Comparison of ENCODE assay signal across 27 cellular contexts in genomic region chr10:52877453-52877852, GRCh38.
"Had no signal": no experiment of that assay in that cellular context is flagged by ENCODE, and none has a peak within 500 bp of the region (broad histone marks: within the 10 kb centered on the region; RNA-seq: fewer than 3 reads in every experiment).

No MANE protein-coding gene starts in this region.

- H3K27ac Mint-ChIP-seq: activated CD4-positive, alpha-beta T cell treated with anti-CD3 and anti-CD28 coated beads, Interleukin-2, amount 10 ng/mL, durations not matched to agents 7 days and 5 days; activated CD8-positive, alpha-beta memory T cell treated with anti-CD3 and anti-CD28 coated beads, Interleukin-2, amount 10 ng/mL, durations not matched to agents 7 days and 5 days; activated CD8-positive, alpha-beta T cell treated with anti-CD3 and anti-CD28 coated beads for 36 hours; activated naive CD8-positive, alpha-beta T cell treated with anti-CD3 and anti-CD28 coated beads, Interleukin-2, amount 50 U/mL, for 24 hours; endodermal cell; mesothelial cell of epicardium; naive thymus-derived CD8-positive, alpha-beta T cell; progenitor cell of endocrine pancreas had no signal

- H3K36me3 Mint-ChIP-seq: activated CD8-positive, alpha-beta memory T cell treated with anti-CD3 and anti-CD28 coated beads, Interleukin-2, amount 10 ng/mL, durations not matched to agents 7 days and 5 days; mesothelial cell of epicardium; naive thymus-derived CD8-positive, alpha-beta T cell had no signal

- ATAC-seq: activated CD8-positive, alpha-beta memory T cell treated with anti-CD3 and anti-CD28 coated beads, Interleukin-2, amount 10 ng/mL, durations not matched to agents 7 days and 5 days; activated CD8-positive, alpha-beta T cell treated with anti-CD3 and anti-CD28 coated beads for 36 hours; activated naive CD8-positive, alpha-beta T cell treated with anti-CD3 and anti-CD28 coated beads, Interleukin-2, amount 50 U/mL, for 24 hours; gastrocnemius medialis; naive thymus-derived CD8-positive, alpha-beta T cell had no signal

- H3K9me3 ChIP-seq: colonic mucosa, esophagus squamous epithelium, gastrocnemius medialis, thoracic aorta, upper lobe of left lung had no signal

- H3K9me3 Mint-ChIP-seq: activated CD4-positive, alpha-beta T cell treated with anti-CD3 and anti-CD28 coated beads, Interleukin-2, amount 10 ng/mL, durations not matched to agents 7 days and 5 days; activated CD8-positive, alpha-beta T cell treated with anti-CD3 and anti-CD28 coated beads for 36 hours; activated naive CD8-positive, alpha-beta T cell treated with anti-CD3 and anti-CD28 coated beads, Interleukin-2, amount 50 U/mL, for 24 hours; endodermal cell; mesothelial cell of epicardium had no signal

- H3K27ac ChIP-seq: brain microvascular endothelial cell, colonic mucosa, dorsolateral prefrontal cortex, esophagus squamous epithelium, gastrocnemius medialis, thoracic aorta, upper lobe of left lung, WERI-Rb-1 had no signal

- DNase-seq: activated CD4-positive, alpha-beta T cell treated with anti-CD3 and anti-CD28 coated beads, Interleukin-2, amount 10 ng/mL, durations not matched to agents 7 days and 5 days; activated CD4-positive, CD25-positive, alpha-beta regulatory T cell treated with anti-CD3 and anti-CD28 coated beads, Interleukin-2, amount 50 U/mL, for 72 hours; activated CD8-positive, alpha-beta memory T cell treated with anti-CD3 and anti-CD28 coated beads, Interleukin-2, amount 10 ng/mL, durations not matched to agents 7 days and 5 days; activated CD8-positive, alpha-beta T cell treated with anti-CD3 and anti-CD28 coated beads for 36 hours; activated effector memory CD4-positive, alpha-beta T cell treated with anti-CD3 and anti-CD28 coated beads, Interleukin-2, amount 50 U/mL, for 16 hours; activated naive CD4-positive, alpha-beta T cell treated with anti-CD3 and anti-CD28 coated beads, Interleukin-2, amount 50 U/mL, for 16 hours; activated naive CD8-positive, alpha-beta T cell treated with anti-CD3 and anti-CD28 coated beads, Interleukin-2, amount 50 U/mL, for 24 hours; activated T-cell treated with anti-CD3 and anti-CD28 coated beads for 4 hours; brain microvascular endothelial cell; colonic mucosa; dorsolateral prefrontal cortex; endodermal cell; esophagus squamous epithelium; gastrocnemius medialis; left cardiac atrium; naive thymus-derived CD8-positive, alpha-beta T cell; retina; stimulated activated CD4-positive, alpha-beta T cell treated with anti-CD3 and anti-CD28 coated beads, Interleukin-4, amount 100 ng/mL, for 24 hours; stimulated activated naive CD4-positive, alpha-beta T cell treated with Interleukin-2 at 50 U/mL for 16 hours; T1000; upper lobe of left lung; WERI-Rb-1 had no signal

- H3K27me3 Mint-ChIP-seq: activated CD4-positive, alpha-beta T cell treated with anti-CD3 and anti-CD28 coated beads, Interleukin-2, amount 10 ng/mL, durations not matched to agents 7 days and 5 days; activated CD8-positive, alpha-beta memory T cell treated with anti-CD3 and anti-CD28 coated beads, Interleukin-2, amount 10 ng/mL, durations not matched to agents 7 days and 5 days; activated CD8-positive, alpha-beta T cell treated with anti-CD3 and anti-CD28 coated beads for 36 hours; activated naive CD8-positive, alpha-beta T cell treated with anti-CD3 and anti-CD28 coated beads, Interleukin-2, amount 50 U/mL, for 24 hours; central memory CD8-positive, alpha-beta T cell; progenitor cell of endocrine pancreas had no signal

- H3K4me1 ChIP-seq: colonic mucosa, gastrocnemius medialis, upper lobe of left lung had no signal

- H3K4me1 Mint-ChIP-seq: activated CD4-positive, alpha-beta T cell treated with anti-CD3 and anti-CD28 coated beads, Interleukin-2, amount 10 ng/mL, durations not matched to agents 7 days and 5 days; activated CD8-positive, alpha-beta memory T cell treated with anti-CD3 and anti-CD28 coated beads, Interleukin-2, amount 10 ng/mL, durations not matched to agents 7 days and 5 days; activated naive CD8-positive, alpha-beta T cell treated with anti-CD3 and anti-CD28 coated beads, Interleukin-2, amount 50 U/mL, for 24 hours; central memory CD8-positive, alpha-beta T cell; naive thymus-derived CD8-positive, alpha-beta T cell had no signal

- H3K36me3 ChIP-seq: brain microvascular endothelial cell, colonic mucosa, esophagus squamous epithelium, gastrocnemius medialis, thoracic aorta, upper lobe of left lung, WERI-Rb-1 had no signal

- H3K4me3 Mint-ChIP-seq: activated CD4-positive, alpha-beta T cell treated with anti-CD3 and anti-CD28 coated beads, Interleukin-2, amount 10 ng/mL, durations not matched to agents 7 days and 5 days; activated CD8-positive, alpha-beta memory T cell treated with anti-CD3 and anti-CD28 coated beads, Interleukin-2, amount 10 ng/mL, durations not matched to agents 7 days and 5 days; activated CD8-positive, alpha-beta T cell treated with anti-CD3 and anti-CD28 coated beads for 36 hours; activated naive CD8-positive, alpha-beta T cell treated with anti-CD3 and anti-CD28 coated beads, Interleukin-2, amount 50 U/mL, for 24 hours; central memory CD8-positive, alpha-beta T cell; endodermal cell; mesothelial cell of epicardium; naive thymus-derived CD8-positive, alpha-beta T cell had no signal

- H3K4me3 ChIP-seq: colonic mucosa, dorsolateral prefrontal cortex, esophagus squamous epithelium, gastrocnemius medialis, lung, thoracic aorta, upper lobe of left lung had no signal

- H3K27me3 ChIP-seq: brain microvascular endothelial cell, colonic mucosa, esophagus squamous epithelium, gastrocnemius medialis, upper lobe of left lung had no signal
